Comparison of ENCODE assay signal across 8 cellular contexts in genomic region chr10:44959243-44960097, GRCh38. TPM values are rescaled to one million over a fixed set of nuclear protein-coding genes. Genes with fewer than 3 reads are reported as not detected.
A peak's percentile ranks its signal among the peaks of the same experiment; 100 is the strongest.
DNase-seq lines count a peak whose midpoint lies in the region; ATAC-seq and TF ChIP-seq lines count a peak whose summit lies in the region.

Gene RASSF4, plus strand, starts transcription at chr10:44959802. Its CDS starts 10,401 bp downstream, at chr10:44970203.

- H3K4me3 Mint-ChIP-seq in T-cell: peak within 1 kb of the TSS; percentile 82 to 85 (median 83)

- peaks cover 29 to 35% (median 34%) of the 10 kb centered on the region in 3 donors for H3K4me1 Mint-ChIP-seq in T-cell

- H3K27ac ChIP-seq in left ventricle myocardium inferior (replicated peaks) (peak within 1 kb of the TSS; percentile 96), psoas muscle (peak within 1 kb of the TSS; percentile 96), urinary bladder (ENCODE audit: low read depth) (peak within 1 kb of the TSS; percentile 87)

- H3K27ac Mint-ChIP-seq in T-cell: peak within 1 kb of the TSS; percentile 36 to 80

- H3K9me3 ChIP-seq in left ventricle myocardium inferior (replicated peaks): peaks cover 4% of the 10 kb centered on the region
- no peaks in the 10 kb centered on the region for H3K9me3 ChIP-seq in psoas muscle

- H3K4me1 ChIP-seq in left ventricle myocardium inferior (peaks cover 96% of the 10 kb centered on the region), psoas muscle (peaks cover 53% of the 10 kb centered on the region), urinary bladder (ENCODE audit: insufficient read depth) (peaks cover 3% of the 10 kb centered on the region)

- 0 to 1% (median 0%) methylated on average over 45 to 74 of the region's 74 CpGs for WGBS in psoas muscle, 3 donors
- WGBS in urinary bladder: under 1% methylated on average over 74 of the region's 74 CpGs

- peak; percentile 93 for DNase-seq in GM12865 (ENCODE audit: low read depth)
- peak; percentile 67 for DNase-seq in NCI-H1048 (lab: John Stamatoyannopoulos, UW)
- peak; percentile 78 to 95 (median 86) for DNase-seq in T-cell
- DNase-seq in amniotic epithelial cell (ENCODE audit: low read depth): peak; percentile 97
- peak; percentile 95 for DNase-seq in left ventricle myocardium inferior
- DNase-seq in psoas muscle: peak; percentile 94 to 97

- H3K27me3 Mint-ChIP-seq in T-cell: peaks cover 0 to 4% of the 10 kb centered on the region in 2 donors

- POLR2A ChIA-PET in T-cell (lab: Charles Lee): interaction anchor here in 1 of 2 donors (1.2 kb wide), 1 partner anchor 42 kb away, joined by 3 read pairs; no protein-coding TSS in a partner anchor

- peaks cover 6% of the 10 kb centered on the region for H3K36me3 ChIP-seq in left ventricle myocardium inferior
- peaks cover 0 to 16% of the 10 kb centered on the region in 2 donors for H3K36me3 ChIP-seq in psoas muscle (ENCODE audit: insufficient read depth in 1 of 2, low read depth in 1 of 2)
- H3K36me3 ChIP-seq in urinary bladder (ENCODE audit: insufficient read depth): no peaks in the 10 kb centered on the region

- H3K9me3 Mint-ChIP-seq in T-cell: peaks cover 0 to 3% (median 2%) of the 10 kb centered on the region in 3 donors

- peak within 1 kb of the TSS; percentile 83 for H3K4me3 ChIP-seq in GM12865 (ENCODE audit: low read depth, low read length)
- peak within 1 kb of the TSS; percentile 85 for H3K4me3 ChIP-seq in left ventricle myocardium inferior
- H3K4me3 ChIP-seq in psoas muscle: peak within 1 kb of the TSS; percentile 93
- peak within 1 kb of the TSS; percentile 69 for H3K4me3 ChIP-seq in urinary bladder (ENCODE audit: low read depth, low read length)

- peak; percentile 96 for ATAC-seq in HG02571 (IDR thresholded peaks at IDR 0.05; ENCODE audit: unreplicated experiment)
- ATAC-seq in T-cell (replicated peaks in 1 of 4): peak; percentile 100
- ATAC-seq in psoas muscle: peak; percentile 78 to 84 (median 82)

- intact Hi-C loops in left ventricle myocardium inferior (cut with micrococcal nuclease) (no loop called here), psoas muscle (cut with DNase I) (no loop called here)

- peaks cover 12% of the 10 kb centered on the region for H3K36me3 Mint-ChIP-seq in T-cell

- no peak for TF ChIP-seq CTCF in GM12865 (IDR thresholded peaks at IDR 0.05; ENCODE audit: insufficient read depth, low read depth, low read length, missing control alignments)
- no peak for TF ChIP-seq CTCF in left ventricle myocardium inferior (IDR thresholded peaks at IDR 0.05; ENCODE audit: borderline replicate concordance)
- no peak for TF ChIP-seq CTCF in psoas muscle (IDR thresholded peaks at IDR 0.05)

- no peaks in the 10 kb centered on the region for H3K27me3 ChIP-seq in left ventricle myocardium inferior (ENCODE audit: low read depth)
- H3K27me3 ChIP-seq in psoas muscle (ENCODE audit: insufficient read depth in 3 of 3, low read length in 2 of 3): no peaks in the 10 kb centered on the region

- CTCF ChIA-PET in T-cell (lab: Charles Lee): interaction anchor here (0.6 to 1.5 kb wide), 2 partner anchors 27 to 36 kb away, joined by 3 read pairs; no protein-coding TSS in a partner anchor

RNA-seq across cellular contexts. Expression of gene RASSF4, which starts in this region (rescaled TPM):
- total RNA-seq in T-cell (1 to 10 TPM in 4 of 5 donors, under 1 TPM in 1; 0.55 to 2.8 (median 1.7) TPM), left ventricle myocardium inferior (103 TPM), psoas muscle (10 to 100 TPM; 15.2 to 44.0 (median 30.5) TPM), urinary bladder (12.2 TPM)
- polyA plus RNA-seq in psoas muscle (10 to 100 TPM; 11.1 to 18.9 (median 17.0) TPM), urinary bladder (55.1 TPM)

Comparison
In these comparisons a context has a peak if more than half of its experiments do, and no peak if none do; other contexts are left out.
1. Peak in every context shown above with its lines: DNase-seq, ATAC-seq, H3K4me3 ChIP-seq and H3K27ac ChIP-seq.